Comparison of ENCODE assay signal across 19 cellular contexts in the genomic region with DNA sequence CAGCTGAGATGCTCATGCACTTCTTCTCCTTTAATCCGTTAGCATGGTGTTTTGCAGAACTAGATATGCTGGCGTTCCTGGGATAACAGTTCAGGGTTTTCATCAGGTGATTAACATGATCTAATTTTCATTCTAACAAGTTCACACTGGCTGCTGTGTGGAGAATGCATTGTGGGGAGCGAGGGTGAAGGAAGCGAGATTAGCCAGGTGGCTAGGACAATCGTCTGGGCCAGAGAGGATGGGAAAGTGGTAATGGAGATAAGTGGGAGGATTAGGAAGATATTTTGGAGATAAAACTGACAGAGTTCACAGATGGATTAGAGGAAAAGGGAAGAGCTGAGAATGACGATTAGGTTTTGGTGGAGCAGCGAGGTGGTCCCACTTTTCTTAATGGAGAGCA.
"Had no signal": no experiment of that assay in that cellular context is flagged by ENCODE, and none has a peak within 500 bp of the region (broad histone marks: within the 10 kb centered on the region; RNA-seq: fewer than 3 reads in every experiment).

No MANE protein-coding gene starts in this region.

- H3K27ac ChIP-seq: brain microvascular endothelial cell, left ventricle myocardium inferior, spleen, thoracic aorta, upper lobe of right lung had no signal

- DNase-seq: activated CD4-positive, alpha-beta T cell treated with anti-CD3 and anti-CD28 coated beads for 1 hour; activated CD4-positive, alpha-beta T cell treated with anti-CD3 and anti-CD28 coated beads, Interleukin-2, amount 50 U/mL, for 1 hour; activated CD8-positive, alpha-beta T cell treated with anti-CD3 and anti-CD28 coated beads, Interleukin-2, amount 10 ng/mL, durations not matched to agents 7 days and 5 days; activated gamma-delta T cell treated with Interleukin-2 at 50 U/mL for 16 hours; aorta; brain microvascular endothelial cell; caudate nucleus; dermis blood vessel endothelial cell; effector CD8-positive, alpha-beta T cell; hippocampal formation; left ventricle myocardium inferior; spleen; stimulated activated CD4-positive, alpha-beta T cell treated with anti-CD3 and anti-CD28 coated beads, Interleukin-4, amount 100 ng/mL, for 1 hour; stimulated activated naive CD4-positive, alpha-beta T cell; upper lobe of right lung had no signal

- H3K36me3 Mint-ChIP-seq: activated naive CD4-positive, alpha-beta T cell treated with anti-CD3 and anti-CD28 coated beads, Interleukin-2, amount 50 U/mL, for 24 hours had no signal

- H3K4me1 Mint-ChIP-seq: activated naive CD4-positive, alpha-beta T cell treated with anti-CD3 and anti-CD28 coated beads, Interleukin-2, amount 50 U/mL, for 24 hours had no signal

- H3K9me3 ChIP-seq: left ventricle myocardium inferior, prostate gland, spleen, thoracic aorta, upper lobe of right lung had no signal

- FAIRE-seq: frontal cortex had no signal

- H3K27ac Mint-ChIP-seq: activated CD8-positive, alpha-beta T cell treated with anti-CD3 and anti-CD28 coated beads, Interleukin-2, amount 10 ng/mL, durations not matched to agents 7 days and 5 days; activated naive CD4-positive, alpha-beta T cell treated with anti-CD3 and anti-CD28 coated beads, Interleukin-2, amount 50 U/mL, for 24 hours had no signal

- H3K4me3 Mint-ChIP-seq: activated CD8-positive, alpha-beta T cell treated with anti-CD3 and anti-CD28 coated beads, Interleukin-2, amount 10 ng/mL, durations not matched to agents 7 days and 5 days; activated naive CD4-positive, alpha-beta T cell treated with anti-CD3 and anti-CD28 coated beads, Interleukin-2, amount 50 U/mL, for 24 hours had no signal

- ATAC-seq: activated CD8-positive, alpha-beta T cell treated with anti-CD3 and anti-CD28 coated beads, Interleukin-2, amount 10 ng/mL, durations not matched to agents 7 days and 5 days; upper lobe of right lung had no signal

- H3K4me1 ChIP-seq: spleen had no signal

- H3K9me3 Mint-ChIP-seq: activated naive CD4-positive, alpha-beta T cell treated with anti-CD3 and anti-CD28 coated beads, Interleukin-2, amount 50 U/mL, for 24 hours had no signal

- H3K36me3 ChIP-seq: brain microvascular endothelial cell, left ventricle myocardium inferior, prostate gland, spleen, thoracic aorta, upper lobe of right lung had no signal

- H3K4me3 ChIP-seq: left ventricle myocardium inferior, prostate gland, spleen, thoracic aorta, upper lobe of right lung had no signal

- H3K27me3 ChIP-seq: brain microvascular endothelial cell, upper lobe of right lung had no signal
